Comparison of ENCODE assay signal across 8 cellular contexts in the genomic region with DNA sequence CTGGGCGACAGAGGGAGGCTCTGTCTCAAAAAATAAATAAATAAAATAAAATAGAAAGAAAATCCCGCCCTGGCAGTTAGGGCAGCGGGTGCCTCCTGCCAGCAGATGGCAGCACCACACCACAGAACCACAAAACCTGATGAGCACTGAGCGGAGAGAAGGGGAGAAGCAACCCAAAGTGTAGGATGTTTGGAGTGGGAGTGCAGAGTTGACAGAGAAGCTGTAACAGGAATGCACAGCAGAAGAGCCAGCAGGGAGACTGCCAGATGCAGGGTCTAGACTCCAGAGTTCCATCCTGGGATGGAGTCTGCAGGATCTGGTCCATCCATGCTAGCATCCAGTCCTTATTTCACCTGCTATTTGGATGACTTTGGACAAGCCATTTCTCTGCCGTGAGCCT. TPM values are rescaled to one million over a fixed set of nuclear protein-coding genes. Genes with fewer than 3 reads are reported as not detected.
DNase-seq lines count a peak whose midpoint lies in the region; ATAC-seq and TF ChIP-seq lines count a peak whose summit lies in the region.

No MANE protein-coding gene starts in this region.

- H3K4me3 Mint-ChIP-seq in naive thymus-derived CD4-positive, alpha-beta T cell: peak overlapping the region in 1 of 10 donors; percentile 59

- no peaks in the 10 kb centered on the region for H3K9me3 Mint-ChIP-seq in naive thymus-derived CD4-positive, alpha-beta T cell

- peaks cover 2 to 55% (median 24%) of the 10 kb centered on the region in 5 donors for H3K27me3 Mint-ChIP-seq in naive thymus-derived CD4-positive, alpha-beta T cell

- ATAC-seq in HG02970 (IDR thresholded peaks at IDR 0.05; ENCODE audit: low FRiP score, unreplicated experiment) (peak; percentile 51), GM21529 (IDR thresholded peaks at IDR 0.05; ENCODE audit: unreplicated experiment) (no peak)
- ATAC-seq in naive thymus-derived CD4-positive, alpha-beta T cell: peak; percentile 51

- no peak overlapping the region for H3K27ac Mint-ChIP-seq in naive thymus-derived CD4-positive, alpha-beta T cell

- POLR2A ChIA-PET in naive thymus-derived CD4-positive, alpha-beta T cell (lab: Charles Lee): no interaction called here

- H3K36me3 ChIP-seq in naive thymus-derived CD4-positive, alpha-beta T cell (ENCODE audit: control insufficient read depth in 2 of 3, insufficient read depth in 3 of 3, low read length in 3 of 3): no peaks in the 10 kb centered on the region
- no peaks in the 10 kb centered on the region for H3K36me3 ChIP-seq in testis (ENCODE audit: low read depth, missing control alignments)

- intact Hi-C loops in naive thymus-derived CD4-positive, alpha-beta T cell (cut with micrococcal nuclease): loop anchor here (1.0 to 10.0 kb wide), 5 partner anchors 161 to 1249 kb away; no protein-coding TSS in a partner anchor
- intact Hi-C loops in testis (cut with DNase I; ENCODE audit: low total_unique reads): no loop called here

- no peak for TF ChIP-seq POLR2A in testis (IDR thresholded peaks at IDR 0.05)

- peak; percentile 84 for TF ChIP-seq CTCF in epithelial cell of esophagus (IDR thresholded peaks at IDR 0.05; ENCODE audit: insufficient read depth, low read depth, low read length, missing control alignments)
- TF ChIP-seq CTCF in testis (IDR thresholded peaks at IDR 0.05): peak; percentile 79 to 91 (median 91)

- H3K9me3 ChIP-seq in naive thymus-derived CD4-positive, alpha-beta T cell (ENCODE audit: control insufficient read depth in 2 of 3, low read length in 3 of 3): no peaks in the 10 kb centered on the region
- H3K9me3 ChIP-seq in testis: no peaks in the 10 kb centered on the region

- H3K4me1 ChIP-seq in naive thymus-derived CD4-positive, alpha-beta T cell (ENCODE audit: control insufficient read depth in 2 of 2, insufficient read depth in 2 of 2, low read length in 2 of 2): no peaks in the 10 kb centered on the region
- no peaks in the 10 kb centered on the region for H3K4me1 ChIP-seq in testis

- H3K4me1 Mint-ChIP-seq in naive thymus-derived CD4-positive, alpha-beta T cell: no peaks in the 10 kb centered on the region

- DNase-seq in DMS153 treated with DMSO at 0.1 percent for 48 hours (lab: John Stamatoyannopoulos, UW; ENCODE audit: unreplicated experiment) (peak; percentile 56), NCI-H82 (lab: John Stamatoyannopoulos, UW) (peak; percentile 80), epithelial cell of esophagus (ENCODE audit: low read depth) (peak; percentile 69), testis (peak; percentile 76)
- peak; percentile 1 for DNase-seq in activated CD8-positive, alpha-beta memory T cell treated with anti-CD3 and anti-CD28 coated beads, Interleukin-2, amount 50 U/mL, for 1 hour (ENCODE audit: extremely low read depth)
- peak in 7 of 9 donors; percentile 30 to 55 (median 41) for DNase-seq in naive thymus-derived CD4-positive, alpha-beta T cell

- H3K27ac ChIP-seq in naive thymus-derived CD4-positive, alpha-beta T cell (ENCODE audit: low read depth, low read length): no peak overlapping the region
- no peak overlapping the region for H3K27ac ChIP-seq in testis

- 32 to 40% methylated on average over 5 of the region's 5 CpGs for WGBS in testis, 2 donors

- no peaks in the 10 kb centered on the region for H3K36me3 Mint-ChIP-seq in naive thymus-derived CD4-positive, alpha-beta T cell

- CTCF ChIA-PET in naive thymus-derived CD4-positive, alpha-beta T cell (lab: Charles Lee): interaction anchor here (0.8 to 2.9 kb wide), 4 partner anchors 27 to 161 kb away, joined by 3 to 13 read pairs (median 4); no protein-coding TSS in a partner anchor

- H3K27me3 ChIP-seq in naive thymus-derived CD4-positive, alpha-beta T cell (ENCODE audit: control insufficient read depth in 2 of 2, insufficient read depth in 2 of 2, low read length in 2 of 2): no peaks in the 10 kb centered on the region
- H3K27me3 ChIP-seq in testis: no peaks in the 10 kb centered on the region

- H3K4me3 ChIP-seq in epithelial cell of esophagus (ENCODE audit: low read length) (no peak overlapping the region), testis (no peak overlapping the region)
- no peak overlapping the region for H3K4me3 ChIP-seq in naive thymus-derived CD4-positive, alpha-beta T cell (ENCODE audit: low read length)

RNA-seq across cellular contexts. Expression of gene KIRREL1, which starts 29.7 kb away (rescaled TPM):
- total RNA-seq in naive thymus-derived CD4-positive, alpha-beta T cell: not detected
- polyA plus RNA-seq in naive thymus-derived CD4-positive, alpha-beta T cell: not detected
- 10 to 100 TPM; 19.9 to 31.9 TPM for total RNA-seq in testis
- 15.5 TPM for polyA plus RNA-seq in testis (ENCODE audit: insufficient read depth, low read depth, low replicate concordance)

Comparison
In these comparisons a context has a peak if more than half of its experiments do, and no peak if none do; other contexts are left out.
1. DNase-seq: peak in every context shown above with its lines; median percentile 80 in NCI-H82; 76 in testis; 69 in epithelial cell of esophagus; 56 in DMS153 treated with DMSO at 0.1 percent for 48 hours; 41 in naive thymus-derived CD4-positive, alpha-beta T cell; 1 in activated CD8-positive, alpha-beta memory T cell treated with anti-CD3 and anti-CD28 coated beads, Interleukin-2, amount 50 U/mL, for 1 hour.
2. RNA of gene KIRREL1, which starts 29.7 kb away (total RNA-seq): 19.9 to 31.9 TPM in testis; not detected in naive thymus-derived CD4-positive, alpha-beta T cell; every median in the first group is over 10 times any median in the second.